In genomic region chr9:133351908-133352634, GRCh38 we compare ENCODE assay signal across 9 cellular contexts. TPM values are rescaled to one million over a fixed set of nuclear protein-coding genes. Genes with fewer than 3 reads are reported as not detected.
DNase-seq lines count a peak whose midpoint lies in the region; ATAC-seq and TF ChIP-seq lines count a peak whose summit lies in the region.
"Had no signal": no experiment of that assay in that cellular context is flagged by ENCODE, and none has a peak within 500 bp of the region (broad histone marks: within the 10 kb centered on the region; RNA-seq: fewer than 3 reads in every experiment).

No MANE protein-coding gene starts in this region.

- H3K4me3 Mint-ChIP-seq in endodermal cell, result no peak overlapping the region
- H3K4me3 Mint-ChIP-seq in progenitor cell of endocrine pancreas (ENCODE audit: low read depth), result no peak overlapping the region

- no peak for ATAC-seq in GM19324 (IDR thresholded peaks at IDR 0.05; ENCODE audit: low FRiP score, unreplicated experiment)

- no peaks in the 10 kb centered on the region for H3K27me3 ChIP-seq in endodermal cell (ENCODE audit: control insufficient read depth, insufficient read depth, low read length, poor library complexity, severe bottlenecking)

- CTCF ChIA-PET in HEK293T (lab: Yijun Ruan, JAX), result interaction anchor here (0.6 to 0.8 kb wide), 3 partner anchors 20 to 167 kb away, joined by 3 to 4 read pairs (median 3); no protein-coding TSS in a partner anchor

- H3K27me3 Mint-ChIP-seq in endodermal cell (ENCODE audit: insufficient read depth) (no peaks in the 10 kb centered on the region), progenitor cell of endocrine pancreas (no peaks in the 10 kb centered on the region)
- H3K27me3 Mint-ChIP-seq: naive B cell had no signal

- peak overlapping the region; percentile 75 for H3K27ac Mint-ChIP-seq in endodermal cell
- H3K27ac Mint-ChIP-seq in progenitor cell of endocrine pancreas, result peak overlapping the region; percentile 80

- H3K4me3 ChIP-seq in endodermal cell (ENCODE audit: low read length), result no peak overlapping the region

- H3K9me3 Mint-ChIP-seq in endodermal cell (no peaks in the 10 kb centered on the region), progenitor cell of endocrine pancreas (ENCODE audit: low read depth) (no peaks in the 10 kb centered on the region)
- H3K9me3 Mint-ChIP-seq: naive B cell had no signal

- H3K9me3 ChIP-seq in endodermal cell (ENCODE audit: control insufficient read depth, low read length), result no peaks in the 10 kb centered on the region

- POLR2A ChIA-PET in HEK293T (lab: Yijun Ruan, JAX), result interaction anchor here (0.6 to 2.8 kb wide), 4 partner anchors 12 to 192 kb away, joined by 3 to 13 read pairs (median 6); partner anchors contain the start of gene STKLD1

- H3K4me1 Mint-ChIP-seq in endodermal cell, result peaks cover 17% of the 10 kb centered on the region
- peaks cover 17% of the 10 kb centered on the region for H3K4me1 Mint-ChIP-seq in progenitor cell of endocrine pancreas (ENCODE audit: low read depth)

- H3K36me3 ChIP-seq in endodermal cell (ENCODE audit: control insufficient read depth, insufficient read depth, low read length), result peaks cover 49% of the 10 kb centered on the region

- peaks cover 54% of the 10 kb centered on the region for H3K36me3 Mint-ChIP-seq in endodermal cell (ENCODE audit: low read depth)
- H3K36me3 Mint-ChIP-seq in progenitor cell of endocrine pancreas (ENCODE audit: insufficient read depth), result peaks cover 27% of the 10 kb centered on the region

- DNase-seq in DMS 273 (lab: John Stamatoyannopoulos, UW; ENCODE audit: unreplicated experiment) (peak; percentile 86), HEK293T (ENCODE audit: extremely low spot score) (peak; percentile 57), SKM-1 (lab: John Stamatoyannopoulos, UW; ENCODE audit: unreplicated experiment) (peak; percentile 74), endodermal cell (peak; percentile 93), progenitor cell of endocrine pancreas (ENCODE audit: low spot score, unreplicated experiment) (no peak), NCI-H1694 treated with DMSO at 0.1 percent for 48 hours (lab: John Stamatoyannopoulos, UW) (no peak), DMS153 treated with DMSO at 0.1 percent for 48 hours (lab: John Stamatoyannopoulos, UW; ENCODE audit: unreplicated experiment) (no peak)
- DNase-seq: naive B cell had no signal

- 89 to 92% methylated on average over 11 to 14 of the region's 14 CpGs for WGBS in endodermal cell (ENCODE audit: insufficient coverage in 1 of 2, insufficient read length in 1 of 2), 2 experiments

- no peak overlapping the region for H3K9ac ChIP-seq in endodermal cell (ENCODE audit: extremely low read depth, low read length, poor library complexity, severe bottlenecking)

- H3K27ac ChIP-seq in endodermal cell (ENCODE audit: low read depth, low read length), result no peak overlapping the region

- TF ChIP-seq CTCF in endodermal cell (conservative IDR thresholded peaks at IDR 0.05) (peak; percentile 85), progenitor cell of endocrine pancreas (IDR thresholded peaks at IDR 0.05; ENCODE audit: unreplicated experiment) (peak; percentile 57)

- no peaks in the 10 kb centered on the region for H3K4me1 ChIP-seq in endodermal cell (ENCODE audit: control insufficient read depth, insufficient read depth, low read length)

TF ChIP-seq in HEK293T, 16 proteins besides CTCF, POLR2A, EP300 and RAD21:
- TF ChIP-seq HDGF (IDR thresholded peaks at IDR 0.05; ENCODE audit: borderline replicate concordance) (0 out of 2 replicates have a peak, but pooled peaks have one; percentile 48), FOXA1 (IDR thresholded peaks at IDR 0.05) (no peak), NFRKB (IDR thresholded peaks at IDR 0.05) (no peak), L3MBTL2 (conservative IDR thresholded peaks at IDR 0.05) (0 out of 2 replicates have a peak, but pooled peaks have one; percentile 6), ARNT (IDR thresholded peaks at IDR 0.05) (no peak), PKNOX1 (IDR thresholded peaks at IDR 0.05) (no peak), FOXK2 (IDR thresholded peaks at IDR 0.05) (no peak), LEF1 (IDR thresholded peaks at IDR 0.05; ENCODE audit: borderline replicate concordance) (no peak), ZNF384 (IDR thresholded peaks at IDR 0.05) (no peak), TARDBP (IDR thresholded peaks at IDR 0.05) (no peak), SUZ12 (IDR thresholded peaks at IDR 0.05) (no peak)

RNA-seq across cellular contexts. Expression of gene RPL7A, which starts 4.1 kb away (rescaled TPM):
- 1,000 to 10,000 TPM; 2,418 to 2,634 TPM for total RNA-seq in endodermal cell
- 2,489 TPM for polyA plus RNA-seq in endodermal cell (2013, experiment 1 of 2)
- polyA plus RNA-seq in endodermal cell (2013, experiment 2 of 2), result 2,405 TPM
- total RNA-seq in progenitor cell of endocrine pancreas, result 2,045 and 2,098 TPM in 2 replicates

RNA-seq across cellular contexts. Expression of gene MED22, which starts 4.1 kb away (rescaled TPM):
- total RNA-seq in endodermal cell (10 to 100 TPM; 54.6 to 57.3 TPM), progenitor cell of endocrine pancreas (48.4 and 49.2 TPM in 2 replicates)
- polyA plus RNA-seq in endodermal cell (2013, experiment 1 of 2), result 38.4 TPM
- polyA plus RNA-seq in endodermal cell (2013, experiment 2 of 2), result 36.6 TPM

RNA-seq across cellular contexts. Expression of gene SURF1, which starts 4.2 kb away (rescaled TPM):
- total RNA-seq in endodermal cell, result 10 to 100 TPM; 45.1 to 54.4 TPM
- polyA plus RNA-seq in endodermal cell (2013, experiment 1 of 2), result 40.7 TPM
- polyA plus RNA-seq in endodermal cell (2013, experiment 2 of 2), result 33.0 TPM
- 36.3 and 42.9 TPM in 2 replicates for total RNA-seq in progenitor cell of endocrine pancreas

RNA-seq across cellular contexts. Expression of gene SURF2, which starts 4.3 kb away (rescaled TPM):
- total RNA-seq in endodermal cell (10 to 100 TPM; 18.0 to 25.9 TPM), progenitor cell of endocrine pancreas (15.8 and 19.8 TPM in 2 replicates)
- 25.5 TPM for polyA plus RNA-seq in endodermal cell (2013, experiment 1 of 2)
- 25.3 TPM for polyA plus RNA-seq in endodermal cell (2013, experiment 2 of 2)

RNA-seq across cellular contexts. Expression of gene SURF6, which starts 16.1 kb away (rescaled TPM):
- total RNA-seq in endodermal cell (10 to 100 TPM; 22.9 to 27.5 TPM), progenitor cell of endocrine pancreas (21.3 and 23.1 TPM in 2 replicates)
- polyA plus RNA-seq in endodermal cell (2013, experiment 1 of 2), result 18.8 TPM
- 16.6 TPM for polyA plus RNA-seq in endodermal cell (2013, experiment 2 of 2)

Comparison
In these comparisons a context has a peak if more than half of its experiments do, and no peak if none do; other contexts are left out.
1. DNase-seq: peak in DMS 273 (single experiment), HEK293T (single experiment), SKM-1 (single experiment) and endodermal cell (single experiment); none in progenitor cell of endocrine pancreas (single experiment), NCI-H1694 treated with DMSO at 0.1 percent for 48 hours (single experiment) and DMS153 treated with DMSO at 0.1 percent for 48 hours (single experiment).